13 cellular contexts compared by ENCODE assay signal in the genomic region with DNA sequence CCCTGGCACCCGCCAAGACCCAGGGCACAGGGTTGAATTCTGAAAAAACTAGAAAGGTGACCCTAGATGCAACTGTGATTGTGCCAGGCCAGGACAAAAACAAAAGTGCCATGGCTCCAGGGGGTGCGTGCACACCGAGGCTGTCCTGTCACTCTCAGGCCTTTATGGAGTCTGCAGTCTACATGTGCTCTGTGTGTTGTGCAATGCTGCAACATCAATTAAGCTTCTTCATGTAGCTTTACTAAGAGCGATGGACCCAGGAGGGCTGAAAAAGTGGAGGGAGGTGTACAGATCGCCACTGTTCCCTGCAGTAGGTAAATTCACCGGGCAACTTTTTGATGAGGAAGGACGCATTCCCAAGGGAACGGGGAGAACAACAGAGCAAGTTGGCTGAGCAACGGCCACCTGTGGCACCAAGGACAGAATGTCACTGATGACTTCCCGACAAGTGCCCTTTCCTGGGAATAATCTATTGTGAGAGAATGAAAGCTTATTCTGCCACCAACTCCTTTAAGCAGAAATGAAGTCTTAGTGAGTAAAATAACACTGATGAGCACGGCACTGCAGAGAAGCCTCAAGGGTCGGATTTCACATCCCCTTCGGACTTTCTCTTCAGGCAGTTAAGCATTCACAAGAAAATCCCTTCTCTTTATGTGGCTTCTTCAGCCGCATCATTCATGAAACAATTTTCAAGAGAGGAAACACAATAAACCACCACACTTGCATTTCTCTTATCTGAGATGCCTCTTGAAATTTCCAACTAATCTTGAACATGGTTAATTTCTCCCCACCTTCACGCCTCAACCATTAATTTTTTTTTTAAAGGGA.
DNase-seq lines count a peak whose midpoint lies in the region; ATAC-seq and TF ChIP-seq lines count a peak whose summit lies in the region.
"Had no signal": no experiment of that assay in that cellular context is flagged by ENCODE, and none has a peak within 500 bp of the region (broad histone marks: within the 10 kb centered on the region; RNA-seq: fewer than 3 reads in every experiment).

No MANE protein-coding gene starts in this region.

- no peak overlapping the region for H3K9ac ChIP-seq in HUES48 (ENCODE audit: low read depth, low read length)

- DNase-seq in foreskin fibroblast: peak; percentile 30 to 34
- DNase-seq in NAMALWA (ENCODE audit: low spot score): no peak
- no peak for DNase-seq in superior temporal gyrus (ENCODE audit: extremely low spot score)
- no peak for DNase-seq in GOT3 (lab: John Stamatoyannopoulos, UW)
- DNase-seq: aorta, H7, hippocampal formation, NCI-H2029 treated with DMSO at 0.1 percent for 48 hours had no signal

- H3K27me3 ChIP-seq in HUES48 (ENCODE audit: control insufficient read depth, insufficient read depth, low read length): no peaks in the 10 kb centered on the region

- H3K4me3 ChIP-seq in HUES48 (ENCODE audit: low read depth, low read length) (no peak overlapping the region), foreskin fibroblast (ENCODE audit: low read depth in 1 of 2, low read length in 2 of 2) (no peak overlapping the region)
- H3K4me3 ChIP-seq: lung had no signal

- peaks cover 15% of the 10 kb centered on the region for H3K4me1 ChIP-seq in HUES48 (ENCODE audit: control insufficient read depth, insufficient read depth, low read length)

- no peak for TF ChIP-seq CTCF in foreskin fibroblast (IDR thresholded peaks at IDR 0.05; ENCODE audit: low read depth, low read length)

- H3K9me3 ChIP-seq in HUES48 (ENCODE audit: control insufficient read depth, insufficient read depth, low read length): no peaks in the 10 kb centered on the region

- peak; percentile 66 for ATAC-seq in GM18499 (IDR thresholded peaks at IDR 0.05; ENCODE audit: insufficient read depth, unreplicated experiment)
- peak; percentile 73 for ATAC-seq in GM21619 (IDR thresholded peaks at IDR 0.05; ENCODE audit: unreplicated experiment)
- no peak for ATAC-seq in GM21381 (IDR thresholded peaks at IDR 0.05; ENCODE audit: unreplicated experiment)

- H3K36me3 ChIP-seq in HUES48 (ENCODE audit: control insufficient read depth, insufficient read depth, low read length): no peaks in the 10 kb centered on the region

- H3K27ac ChIP-seq in HUES48 (ENCODE audit: low read depth, low read length): peak overlapping the region; percentile 22

Comparison
In these comparisons a context has a peak if more than half of its experiments do, and no peak if none do; other contexts are left out.
1. DNase-seq: peak in foreskin fibroblast (2 of 2); none in NAMALWA (single experiment), superior temporal gyrus (single experiment) and GOT3 (single experiment).